ENCODE assay signal across 17 cellular contexts in the genomic region with DNA sequence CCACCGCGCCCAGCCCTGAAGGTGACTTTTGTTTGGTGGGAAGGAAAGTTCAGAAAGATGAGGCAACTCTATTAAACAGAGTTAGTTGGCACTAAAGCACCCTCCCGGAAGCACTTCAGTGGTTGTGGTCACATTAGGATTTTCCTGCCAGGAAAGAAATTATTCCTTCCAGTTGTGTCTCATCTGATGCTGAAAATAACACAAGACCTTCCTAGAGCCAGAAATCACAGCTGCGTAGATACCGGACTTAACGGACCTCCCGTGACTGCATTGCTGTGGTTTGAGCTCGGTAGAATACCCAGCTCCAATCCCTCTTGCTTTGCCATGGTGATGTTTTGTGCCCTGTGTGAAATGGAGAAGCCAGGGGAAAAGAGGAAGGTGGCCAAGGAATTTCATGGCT.
"Had no signal": no experiment of that assay in that cellular context is flagged by ENCODE, and none has a peak within 500 bp of the region (broad histone marks: within the 10 kb centered on the region; RNA-seq: fewer than 3 reads in every experiment).

No MANE protein-coding gene starts in this region.

- H3K4me1 ChIP-seq: adrenal gland, foreskin keratinocyte, right lobe of liver had no signal

- H3K27me3 ChIP-seq: brain microvascular endothelial cell, right lobe of liver had no signal

- H3K9me3 ChIP-seq: adrenal gland, right lobe of liver, spleen, suprapubic skin had no signal

- H3K36me3 ChIP-seq: adrenal gland, brain microvascular endothelial cell, heart left ventricle, right lobe of liver, spleen, suprapubic skin had no signal

- H3K4me3 ChIP-seq: adrenal gland, heart left ventricle, right lobe of liver, spleen, suprapubic skin had no signal

- H3K27ac ChIP-seq: adrenal gland, brain microvascular endothelial cell, foreskin keratinocyte, heart left ventricle, right lobe of liver, spleen, suprapubic skin had no signal

- ATAC-seq: foreskin keratinocyte; heart left ventricle; right lobe of liver; stimulated activated naive B cell treated with anti-CD40 and anti-IgM and Interleukin-4, amounts not matched to agents 10 μg/mL and 1 μg/mL and 100 μg/mL, for 72 hours had no signal

- DNase-seq: activated CD4-positive, alpha-beta T cell treated with anti-CD3 and anti-CD28 coated beads, Interleukin-2, amount 50 U/mL, for 1 hour; activated CD4-positive, CD25-positive, alpha-beta regulatory T cell; activated naive CD4-positive, alpha-beta T cell treated with anti-CD3 and anti-CD28 coated beads, Interleukin-2, amount 10 ng/mL, durations not matched to agents 7 days and 5 days; activated T-cell treated with anti-CD3 and anti-CD28 coated beads for 4 hours; brain microvascular endothelial cell; cerebellar nuclear complex; dermis blood vessel endothelial cell; foreskin keratinocyte; heart left ventricle; occipital lobe; right lobe of liver; stimulated activated CD4-positive, alpha-beta T cell treated with anti-CD3 and anti-CD28 coated beads, Interleukin-1b, Interleukin-23, amount 100 ng/mL, for 48 hours; stimulated activated naive B cell treated with anti-CD40 and anti-IgM and Interleukin-4, amounts not matched to agents 10 μg/mL and 1 μg/mL and 100 μg/mL, for 72 hours; T-helper 2 cell had no signal
